In the genomic region with DNA sequence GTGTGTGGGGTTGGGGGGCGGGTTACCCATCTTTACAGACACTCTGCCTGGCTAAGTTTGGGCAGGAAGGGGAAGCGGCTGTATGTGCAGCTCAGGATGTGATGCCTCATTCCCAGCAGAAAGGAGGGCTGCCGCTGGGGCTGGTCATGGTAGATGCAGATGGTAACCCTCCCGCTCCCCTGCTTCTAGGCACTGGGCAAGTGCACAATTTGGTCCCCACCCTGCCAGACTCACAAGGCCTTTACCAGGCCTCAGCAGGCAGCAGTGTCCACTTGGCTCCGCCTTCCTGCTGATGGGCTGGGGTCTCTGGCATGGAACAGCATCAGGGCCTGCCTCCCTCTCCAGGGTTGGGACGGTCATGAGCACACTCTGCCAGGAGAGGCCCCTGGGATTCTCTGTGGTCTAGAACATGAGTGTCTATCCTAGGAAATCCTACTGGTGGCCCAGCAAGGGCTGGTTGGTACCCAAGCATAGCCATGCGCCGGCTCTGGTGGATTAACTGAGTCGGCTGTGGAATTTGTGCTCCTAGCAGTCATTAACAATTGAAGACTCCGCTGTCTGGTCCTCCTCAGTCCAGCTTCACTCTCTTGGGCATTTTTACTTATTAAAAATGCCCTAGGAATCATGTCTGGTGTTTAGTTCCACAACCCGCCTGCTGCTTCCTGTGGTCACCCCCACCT, we compare ENCODE assay signal across 21 cellular contexts. TPM values are rescaled to one million over a fixed set of nuclear protein-coding genes. Genes with fewer than 3 reads are reported as not detected.
DNase-seq lines count a peak whose midpoint lies in the region; ATAC-seq, FAIRE-seq and TF ChIP-seq lines count a peak whose summit lies in the region.
"Had no signal": no experiment of that assay in that cellular context is flagged by ENCODE, and none has a peak within 500 bp of the region (broad histone marks: within the 10 kb centered on the region; RNA-seq: fewer than 3 reads in every experiment).

No MANE protein-coding gene starts in this region.

- H3K4me3 Mint-ChIP-seq in H9 (no peak overlapping the region), astrocyte (ENCODE audit: unreplicated experiment) (no peak overlapping the region)
- H3K4me3 Mint-ChIP-seq: mesothelial cell of epicardium, nephron had no signal

- H3K27me3 Mint-ChIP-seq in H9 (ENCODE audit: low read depth) (peaks cover 67% of the 10 kb centered on the region), astrocyte (ENCODE audit: low read depth, unreplicated experiment) (peaks cover 82% of the 10 kb centered on the region)

- H3K4me1 ChIP-seq in BLaER1 (peaks cover 40% of the 10 kb centered on the region), H9 (ENCODE audit: insufficient read depth, low read length) (no peaks in the 10 kb centered on the region), astrocyte (ENCODE audit: insufficient read depth, low read length) (peaks cover 15% of the 10 kb centered on the region), psoas muscle (peaks cover 17% of the 10 kb centered on the region)

- H3K9ac ChIP-seq in BLaER1 (no peak overlapping the region), H9 (ENCODE audit: extremely low read depth, insufficient read length, low read length) (no peak overlapping the region), astrocyte (ENCODE audit: low read length) (no peak overlapping the region)

- H4K91ac ChIP-seq in H9 (ENCODE audit: insufficient read length, low read depth, low read length), result no peak overlapping the region

- no peak overlapping the region for H3K27ac ChIP-seq in BLaER1
- no peak overlapping the region for H3K27ac ChIP-seq in H9 (ENCODE audit: insufficient read length, low read depth, low read length)
- no peak overlapping the region for H3K27ac ChIP-seq in astrocyte (ENCODE audit: low read depth, low read length)
- peak overlapping the region; percentile 81 for H3K27ac ChIP-seq in psoas muscle

- no peak overlapping the region for H4K5ac ChIP-seq in H9 (ENCODE audit: insufficient read length, low read depth, low read length)

- H3K27me3 ChIP-seq in BLaER1 (peaks cover 53% of the 10 kb centered on the region), H9 (ENCODE audit: insufficient read depth, low read length) (peaks cover 22% of the 10 kb centered on the region), astrocyte (ENCODE audit: insufficient read depth, low read length) (peaks cover 27% of the 10 kb centered on the region), psoas muscle (ENCODE audit: insufficient read depth in 3 of 3, low read length in 2 of 3) (no peaks in the 10 kb centered on the region)

- H3K27ac Mint-ChIP-seq in H9, result no peak overlapping the region
- H3K27ac Mint-ChIP-seq in astrocyte (ENCODE audit: unreplicated experiment), result no peak overlapping the region
- H3K27ac Mint-ChIP-seq: activated T-helper 2 cell treated with anti-CD3 and anti-CD28 coated beads, Interferon-gamma antibody, Interleukin-2, Interleukin-4, amounts not matched to agents 10 μg/mL and 5 μg/mL and 100 μg/mL, durations not matched to agents 14 hours and 24 hours and 36 hours; mesothelial cell of epicardium; nephron; progenitor cell of endocrine pancreas had no signal

- H2BK15ac ChIP-seq in H9 (ENCODE audit: low read depth, low read length), result no peak overlapping the region

- no peak for FAIRE-seq in astrocyte (lab: Jason Lieb, UNC)

- H2AFZ ChIP-seq in H9 (ENCODE audit: low read length), result no peak overlapping the region
- no peak overlapping the region for H2AFZ ChIP-seq in astrocyte (ENCODE audit: low read depth, low read length)

- no peak overlapping the region for H2BK12ac ChIP-seq in H9 (ENCODE audit: insufficient read length, low read depth, low read length)

- no peaks in the 10 kb centered on the region for H3K79me2 ChIP-seq in H9 (ENCODE audit: insufficient read depth, low read length)
- no peaks in the 10 kb centered on the region for H3K79me2 ChIP-seq in astrocyte (ENCODE audit: insufficient read depth, low read length)

- H3K79me1 ChIP-seq in H9 (ENCODE audit: insufficient read depth, low read depth, low read length, poor library complexity, severe bottlenecking), result no peaks in the 10 kb centered on the region

- TF ChIP-seq CTCF in H9 (conservative IDR thresholded peaks at IDR 0.05) (no peak), astrocyte (IDR thresholded peaks at IDR 0.05; ENCODE audit: insufficient read depth, low read depth, low read length) (no peak), psoas muscle (IDR thresholded peaks at IDR 0.05) (no peak)

- H3K4me3 ChIP-seq in BLaER1, result no peak overlapping the region
- no peak overlapping the region for H3K4me3 ChIP-seq in astrocyte (ENCODE audit: insufficient read depth, low read depth, low read length)
- H3K4me3 ChIP-seq in psoas muscle, result no peak overlapping the region

- H3K23me2 ChIP-seq in H9 (ENCODE audit: insufficient read length, low read depth, low read length, poor library complexity, severe bottlenecking), result peaks cover 12% of the 10 kb centered on the region

- no peaks in the 10 kb centered on the region for H3K36me3 ChIP-seq in BLaER1
- no peaks in the 10 kb centered on the region for H3K36me3 ChIP-seq in astrocyte (ENCODE audit: insufficient read depth, low read length)
- no peaks in the 10 kb centered on the region for H3K36me3 ChIP-seq in psoas muscle (ENCODE audit: insufficient read depth in 1 of 2, low read depth in 1 of 2)

- H2BK20ac ChIP-seq in H9 (ENCODE audit: low read depth, low read length, poor library complexity, severe bottlenecking), result no peak overlapping the region

- H3K4ac ChIP-seq in H9 (ENCODE audit: low read depth, low read length), result no peak overlapping the region

- H3K36me3 Mint-ChIP-seq in H9 (ENCODE audit: insufficient read depth in 1 of 3, low read depth in 3 of 3), result no peaks in the 10 kb centered on the region; a peak in 1 of 7 replicates
- no peaks in the 10 kb centered on the region for H3K36me3 Mint-ChIP-seq in astrocyte (ENCODE audit: low read depth, unreplicated experiment)
- H3K36me3 Mint-ChIP-seq: mesothelial cell of epicardium had no signal

- no peaks in the 10 kb centered on the region for H3K9me3 ChIP-seq in BLaER1
- H3K9me3 ChIP-seq in H9 (ENCODE audit: control insufficient read depth, low read depth, low read length), result no peaks in the 10 kb centered on the region
- no peaks in the 10 kb centered on the region for H3K9me3 ChIP-seq in astrocyte (ENCODE audit: insufficient read depth, low read depth, low read length)
- H3K9me3 ChIP-seq in psoas muscle, result no peaks in the 10 kb centered on the region

- DNase-seq in H9, result peak; percentile 17
- DNase-seq in astrocyte (ENCODE audit: low read depth), result no peak
- no peak for DNase-seq in psoas muscle
- no peak for DNase-seq in KG1 (lab: John Stamatoyannopoulos, UW)
- DNase-seq: activated CD4-positive, CD25-positive, alpha-beta regulatory T cell; amniotic stem cell; left cardiac atrium; NCI-H774 had no signal

- H3K4me2 ChIP-seq in BLaER1 (peak overlapping the region; percentile 71), H9 (ENCODE audit: insufficient read depth, insufficient read length, low read length) (no peak overlapping the region), astrocyte (ENCODE audit: low read length) (peak overlapping the region; percentile 13)

- H3K23ac ChIP-seq in H9 (ENCODE audit: insufficient read length, low read depth, low read length), result no peak overlapping the region

- peaks cover 14 to 20% of the 10 kb centered on the region in 2 experiments for H3K4me1 Mint-ChIP-seq in H9
- peaks cover 6% of the 10 kb centered on the region for H3K4me1 Mint-ChIP-seq in astrocyte (ENCODE audit: low read depth, unreplicated experiment)

- no peak overlapping the region; the same call in 1 of the 2 replicates for H3K14ac ChIP-seq in H9 (ENCODE audit: insufficient read depth, low read length)

- H4K8ac ChIP-seq in H9 (replicated peaks; ENCODE audit: insufficient read length, low read depth, low read length), result no peak overlapping the region

- H3K9me3 Mint-ChIP-seq in H9, result no peaks in the 10 kb centered on the region; a peak in 2 of 5 replicates
- peaks cover 2% of the 10 kb centered on the region for H3K9me3 Mint-ChIP-seq in astrocyte (ENCODE audit: unreplicated experiment)
- H3K9me3 Mint-ChIP-seq: activated T-helper 2 cell treated with anti-CD3 and anti-CD28 coated beads, Interferon-gamma antibody, Interleukin-2, Interleukin-4, amounts not matched to agents 10 μg/mL and 5 μg/mL and 100 μg/mL, durations not matched to agents 14 hours and 24 hours and 36 hours; mesothelial cell of epicardium; nephron had no signal

- H2BK120ac ChIP-seq in H9 (ENCODE audit: low read depth, low read length, poor library complexity, severe bottlenecking), result no peak overlapping the region

- no peak overlapping the region for H2BK5ac ChIP-seq in H9 (ENCODE audit: insufficient read length, low read length)

- ATAC-seq in psoas muscle (no peak), HG02610 (IDR thresholded peaks at IDR 0.05; ENCODE audit: unreplicated experiment) (no peak), HG03196 (IDR thresholded peaks at IDR 0.05; ENCODE audit: unreplicated experiment) (no peak)
- ATAC-seq: left cardiac atrium, PC-3 had no signal

- H2AK5ac ChIP-seq in H9 (ENCODE audit: insufficient read length, low read length), result no peak overlapping the region

- H3K56ac ChIP-seq in H9 (ENCODE audit: insufficient read length, low read depth, low read length), result no peak overlapping the region

- intact Hi-C loops in psoas muscle (cut with DNase I), result no loop called here

- no peak overlapping the region for H3K18ac ChIP-seq in H9 (ENCODE audit: insufficient read length, low read depth, low read length)

- no peak overlapping the region for H3T11ph ChIP-seq in H9 (ENCODE audit: low read length)

- H4K20me1 ChIP-seq in BLaER1 (peaks cover 15% of the 10 kb centered on the region; the same call in 1 of the 2 replicates), H9 (ENCODE audit: control insufficient read depth, insufficient read depth, insufficient read length) (no peaks in the 10 kb centered on the region), astrocyte (ENCODE audit: insufficient read depth, low read length) (no peaks in the 10 kb centered on the region)

- no CpG with 5 or more reads among the region's 11 CpGs for WGBS in H9 (ENCODE audit: extremely low coverage, insufficient read length, low lambda C conversion rate)
- 72 to 85% (median 75%) methylated on average over 11 of the region's 11 CpGs for WGBS in psoas muscle, 3 donors

RNA-seq across cellular contexts. Expression of a gene that starts 4.2 kb away (rescaled TPM):
- total RNA-seq in H9 (2021), result 0.39 and 0.50 TPM in 2 replicates
- total RNA-seq in astrocyte, result 0.46 and 1.5 TPM in 2 replicates
- 1 to 10 TPM; 3.2 to 9.3 (median 4.4) TPM for total RNA-seq in psoas muscle
- polyA plus RNA-seq in psoas muscle, result 1 to 10 TPM in 2 of 3 donors, under 1 TPM in 1; 0.74 to 3.0 (median 2.0) TPM
- total RNA-seq: activated CD8-positive, alpha-beta memory T cell treated with anti-CD3 and anti-CD28 coated beads for 36 hours; activated T-helper 2 cell treated with anti-CD3 and anti-CD28 coated beads, Interferon-gamma antibody, Interleukin-2, Interleukin-4, amounts not matched to agents 10 μg/mL and 5 μg/mL and 100 μg/mL, durations not matched to agents 14 hours and 24 hours and 36 hours; esophagus mucosa; LHCN-M2; SK-MEL-5; T-helper 2 cell treated with Interferon-gamma antibody and Interleukin-4, amounts not matched to agents 100 ng/mL and 5 ng/mL, for 36 hours had no signal
